In genomic region chr15:44149224-44149623, GRCh38 we compare ENCODE assay signal across 29 cellular contexts. TPM values are rescaled to one million over a fixed set of nuclear protein-coding genes. Genes with fewer than 3 reads are reported as not detected.
"Had no signal": no experiment of that assay in that cellular context is flagged by ENCODE, and none has a peak within 500 bp of the region (broad histone marks: within the 10 kb centered on the region; RNA-seq: fewer than 3 reads in every experiment).

No MANE protein-coding gene starts in this region.

- H3K36me3 ChIP-seq: adrenal gland, colonic mucosa, gastrocnemius medialis, heart left ventricle had no signal

- H3K4me3 ChIP-seq: adrenal gland, body of pancreas, colonic mucosa, gastrocnemius medialis, heart left ventricle had no signal

- H3K4me1 ChIP-seq: body of pancreas, colonic mucosa, gastrocnemius medialis had no signal

- ATAC-seq: activated naive CD8-positive, alpha-beta T cell treated with anti-CD3 and anti-CD28 coated beads, Interleukin-2, amount 50 U/mL, for 24 hours; activated T-cell treated with anti-CD3 and anti-CD28 coated beads, Interleukin-2, amount 50 U/mL, for 4 hours; activated T-helper 17 cell treated with anti-CD3 and anti-CD28 coated beads, Interleukin-2, amount 50 U/mL, for 72 hours; body of pancreas; esophagus mucosa; gastrocnemius medialis; heart left ventricle; WTC11 had no signal

- H3K9me3 ChIP-seq: adrenal gland, body of pancreas, colonic mucosa, gastrocnemius medialis, heart left ventricle had no signal

- DNase-seq: activated CD4-positive, alpha-beta memory T cell treated with anti-CD3 and anti-CD28 coated beads, Interleukin-2, amount 10 ng/mL, durations not matched to agents 7 days and 5 days; activated CD4-positive, alpha-beta T cell treated with anti-CD3 and anti-CD28 coated beads for 1 hour; activated CD4-positive, alpha-beta T cell treated with anti-CD3 and anti-CD28 coated beads for 4 hours; activated CD4-positive, alpha-beta T cell treated with anti-CD3 and anti-CD28 coated beads, Interleukin-2, amount 10 ng/mL, durations not matched to agents 7 days and 5 days; activated CD4-positive, alpha-beta T cell treated with anti-CD3 and anti-CD28 coated beads, Interleukin-2, amount 50 U/mL, for 4 hours; activated effector memory CD4-positive, alpha-beta T cell treated with Interleukin-2 at 50 U/mL for 16 hours; activated gamma-delta T cell treated with Interleukin-2 at 50 U/mL for 16 hours; activated naive CD4-positive, alpha-beta T cell treated with Interleukin-2 at 50 U/mL for 16 hours; activated naive CD8-positive, alpha-beta T cell treated with anti-CD3 and anti-CD28 coated beads for 36 hours; activated naive CD8-positive, alpha-beta T cell treated with anti-CD3 and anti-CD28 coated beads, Interleukin-2, amount 50 U/mL, for 24 hours; activated T-cell treated with anti-CD3 and anti-CD28 coated beads, Interleukin-2, amount 50 U/mL, for 4 hours; adrenal gland; amygdala; aorta; body of pancreas; central memory CD4-positive, alpha-beta T cell; cerebellar nuclear complex; colonic mucosa; effector CD8-positive, alpha-beta T cell; foreskin fibroblast; gastrocnemius medialis; glutamatergic neuron; heart left ventricle; T-helper 2 cell had no signal

- H3K27ac ChIP-seq: adrenal gland, body of pancreas, colonic mucosa, gastrocnemius medialis, heart left ventricle, VCaP had no signal

- H3K27me3 ChIP-seq: adrenal gland, body of pancreas, colonic mucosa, gastrocnemius medialis, heart left ventricle had no signal

RNA-seq across cellular contexts. Expression of gene FRMD5, which starts 45.8 kb away (rescaled TPM):
- total RNA-seq: activated CD4-positive, alpha-beta memory T cell treated with anti-CD3 and anti-CD28 coated beads, Interleukin-2, amount 10 ng/mL, durations not matched to agents 7 days and 5 days; T-helper 1 cell treated with Interleukin-12 subunit alpha and Interleukin-12 subunit beta and Interleukin-4 antibody, amounts not matched to agents 30 ng/mL and 1 ng/mL, for 36 hours had no signal
